Comparison of ENCODE assay signal across 8 cellular contexts in the genomic region with DNA sequence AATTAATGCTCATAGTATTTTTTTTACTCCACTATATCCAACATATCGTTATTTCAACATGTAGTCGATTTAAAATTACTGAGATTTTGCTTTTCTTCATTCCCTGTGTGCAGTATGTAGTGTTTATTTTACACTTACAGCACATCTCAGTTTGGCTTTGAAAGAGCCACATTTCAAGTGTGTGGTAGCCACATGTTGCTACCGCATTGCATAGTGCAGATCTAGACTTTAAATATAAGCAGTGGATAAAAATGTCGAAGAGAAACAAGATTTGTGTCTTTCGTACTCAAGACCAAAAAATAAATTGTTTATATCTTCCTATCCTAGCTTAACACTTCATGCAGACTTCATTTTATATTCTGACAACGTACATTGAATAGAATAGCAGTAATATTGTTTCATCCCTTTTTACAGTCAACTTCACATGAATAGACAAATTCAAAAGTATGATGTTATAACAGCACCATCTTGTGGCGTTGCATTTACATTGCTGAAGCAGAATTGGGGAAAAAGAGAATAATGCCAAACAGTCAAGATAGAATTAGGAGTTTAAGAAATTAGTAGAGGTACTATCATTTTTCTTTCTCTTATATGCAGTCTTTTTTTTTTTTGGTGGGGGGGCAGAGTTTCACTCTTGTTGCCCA. TPM values are rescaled to one million over a fixed set of nuclear protein-coding genes. Genes with fewer than 3 reads are reported as not detected.
DNase-seq lines count a peak whose midpoint lies in the region; ATAC-seq and TF ChIP-seq lines count a peak whose summit lies in the region.

No MANE protein-coding gene starts in this region.

- no peaks in the 10 kb centered on the region for H3K4me1 ChIP-seq in hepatocyte (ENCODE audit: insufficient read depth)

- no peaks in the 10 kb centered on the region for H3K79me2 ChIP-seq in hepatocyte

- no peaks in the 10 kb centered on the region for H3K27me3 ChIP-seq in hepatocyte

- H3K36me3 ChIP-seq in hepatocyte (replicated peaks; ENCODE audit: insufficient read depth, low read depth) = no peaks in the 10 kb centered on the region

- no peak overlapping the region for H3K4me3 ChIP-seq in hepatocyte

- H3K4me2 ChIP-seq in hepatocyte = no peak overlapping the region

- intact Hi-C loops in left cardiac atrium (cut with DNase I) = loop anchor here in 1 of 2 donors (5.0 kb wide), 1 partner anchor 91 kb away; no protein-coding TSS in a partner anchor

- H4K20me1 ChIP-seq in hepatocyte (ENCODE audit: insufficient read depth, poor library complexity, severe bottlenecking) = no peaks in the 10 kb centered on the region

- DNase-seq in COR-L47 (lab: John Stamatoyannopoulos, UW) (peak; percentile 6), HEK293T (ENCODE audit: extremely low spot score) (peak; percentile 31), hepatocyte (ENCODE audit: low spot score) (peak; percentile 26), left cardiac atrium (no peak)
- no peak for DNase-seq in activated CD4-positive, CD25-positive, alpha-beta regulatory T cell (lab: John Stamatoyannopoulos, UW)

- H3K9me3 ChIP-seq in hepatocyte (ENCODE audit: low read depth) = no peaks in the 10 kb centered on the region

- peak; percentile 68 for ATAC-seq in SK-N-SH treated with all-trans-retinoic acid at 6 μM for 48 hours
- no peak for ATAC-seq in GM21825 (IDR thresholded peaks at IDR 0.05; ENCODE audit: unreplicated experiment)
- no peak for ATAC-seq in HG02870 (IDR thresholded peaks at IDR 0.05; ENCODE audit: unreplicated experiment)
- no peak for ATAC-seq in left cardiac atrium

- POLR2A ChIA-PET in HEK293T (lab: Yijun Ruan, JAX) = no interaction called here

- no peak overlapping the region for H3K27ac ChIP-seq in hepatocyte

- no peak overlapping the region for H2AFZ ChIP-seq in hepatocyte

- peak; percentile 68 for TF ChIP-seq CTCF in hepatocyte (IDR thresholded peaks at IDR 0.05; ENCODE audit: poor library complexity)

- H3K9me2 ChIP-seq in hepatocyte (replicated peaks; ENCODE audit: insufficient read depth) = no peaks in the 10 kb centered on the region

- WGBS in hepatocyte (ENCODE audit: low lambda C conversion rate, missing lambda C conversion rate) = 75% methylated on average over 7 of the region's 7 CpGs

- CTCF ChIA-PET in HEK293T (lab: Yijun Ruan, JAX) = no interaction called here

TF ChIP-seq in HEK293T, 16 proteins besides CTCF, POLR2A, EP300 and RAD21:
- TF ChIP-seq, protein P1, sequence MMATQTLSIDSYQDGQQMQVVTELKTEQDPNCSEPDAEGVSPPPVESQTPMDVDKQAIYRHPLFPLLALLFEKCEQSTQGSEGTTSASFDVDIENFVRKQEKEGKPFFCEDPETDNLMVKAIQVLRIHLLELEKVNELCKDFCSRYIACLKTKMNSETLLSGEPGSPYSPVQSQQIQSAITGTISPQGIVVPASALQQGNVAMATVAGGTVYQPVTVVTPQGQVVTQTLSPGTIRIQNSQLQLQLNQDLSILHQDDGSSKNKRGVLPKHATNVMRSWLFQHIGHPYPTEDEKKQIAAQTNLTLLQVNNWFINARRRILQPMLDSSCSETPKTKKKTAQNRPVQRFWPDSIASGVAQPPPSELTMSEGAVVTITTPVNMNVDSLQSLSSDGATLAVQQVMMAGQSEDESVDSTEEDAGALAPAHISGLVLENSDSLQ (IDR thresholded peaks at IDR 0.05) = no peak
- TF ChIP-seq SP1 (IDR thresholded peaks at IDR 0.05) (no peak), SUZ12 (IDR thresholded peaks at IDR 0.05) (no peak), BHLHE40 (IDR thresholded peaks at IDR 0.05; ENCODE audit: borderline replicate concordance) (no peak)

TF ChIP-seq in SK-N-SH treated with all-trans-retinoic acid at 6 μM for 48 hours, 23 proteins besides CTCF, POLR2A, EP300 and RAD21:
- no peak for TF ChIP-seq SNAI2 (CRISPR knock-in tag; IDR thresholded peaks at IDR 0.05)
- TF ChIP-seq ZFP30 (CRISPR knock-in tag; IDR thresholded peaks at IDR 0.05) = no peak
- no peak for TF ChIP-seq ZNF565 (CRISPR knock-in tag; conservative IDR thresholded peaks at IDR 0.05; ENCODE audit: low read depth)
- no peak for TF ChIP-seq RARB (CRISPR knock-in tag; IDR thresholded peaks at IDR 0.05)
- TF ChIP-seq, protein P2, sequence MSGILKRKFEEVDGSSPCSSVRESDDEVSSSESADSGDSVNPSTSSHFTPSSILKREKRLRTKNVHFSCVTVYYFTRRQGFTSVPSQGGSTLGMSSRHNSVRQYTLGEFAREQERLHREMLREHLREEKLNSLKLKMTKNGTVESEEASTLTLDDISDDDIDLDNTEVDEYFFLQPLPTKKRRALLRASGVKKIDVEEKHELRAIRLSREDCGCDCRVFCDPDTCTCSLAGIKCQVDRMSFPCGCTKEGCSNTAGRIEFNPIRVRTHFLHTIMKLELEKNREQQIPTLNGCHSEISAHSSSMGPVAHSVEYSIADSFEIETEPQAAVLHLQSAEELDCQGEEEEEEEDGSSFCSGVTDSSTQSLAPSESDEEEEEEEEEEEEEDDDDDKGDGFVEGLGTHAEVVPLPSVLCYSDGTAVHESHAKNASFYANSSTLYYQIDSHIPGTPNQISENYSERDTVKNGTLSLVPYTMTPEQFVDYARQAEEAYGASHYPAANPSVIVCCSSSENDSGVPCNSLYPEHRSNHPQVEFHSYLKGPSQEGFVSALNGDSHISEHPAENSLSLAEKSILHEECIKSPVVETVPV (CRISPR knock-in tag; IDR thresholded peaks at IDR 0.05) = no peak

RNA-seq across cellular contexts. Expression of a gene that starts 29.9 kb away (rescaled TPM):
- 9.2 and 9.7 TPM in 2 replicates for total RNA-seq in hepatocyte
- polyA plus RNA-seq in hepatocyte = 4.7 and 5.2 TPM in 2 replicates
- 1 to 10 TPM; 2.7 to 3.1 TPM for total RNA-seq in left cardiac atrium

RNA-seq across cellular contexts. Expression of a gene that starts 49.5 kb away (rescaled TPM):
- 16.7 and 17.4 TPM in 2 replicates for total RNA-seq in hepatocyte
- polyA plus RNA-seq in hepatocyte = 16.1 and 19.0 TPM in 2 replicates
- total RNA-seq in left cardiac atrium = 10 to 100 TPM; 28.3 to 36.1 TPM

Comparison
In these comparisons a context has a peak if more than half of its experiments do, and no peak if none do; other contexts are left out.
1. DNase-seq: peak in COR-L47 (single experiment), HEK293T (single experiment) and hepatocyte (single experiment); none in activated CD4-positive, CD25-positive, alpha-beta regulatory T cell (0 of 4) and left cardiac atrium (single experiment).